In the genomic region with DNA sequence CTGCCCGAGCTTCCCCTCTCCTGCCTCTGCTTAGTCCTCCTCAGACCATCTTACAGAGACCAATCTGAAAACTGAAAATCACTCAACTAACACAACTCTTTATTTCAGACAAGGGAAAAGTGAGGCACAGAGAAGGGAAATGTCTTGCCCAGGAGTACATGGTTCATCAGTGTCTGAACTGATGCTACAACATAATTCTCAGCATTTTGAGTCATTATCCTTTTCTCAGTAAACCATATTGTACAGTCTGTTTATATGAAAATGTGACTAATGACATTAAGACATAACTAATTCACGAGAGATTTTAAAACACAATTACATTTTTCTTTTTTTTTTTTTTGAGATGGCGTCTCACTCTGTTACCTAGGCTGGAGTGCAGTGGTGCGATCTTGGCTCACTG, we compare ENCODE assay signal across 25 cellular contexts.
"Had no signal": no experiment of that assay in that cellular context is flagged by ENCODE, and none has a peak within 500 bp of the region (broad histone marks: within the 10 kb centered on the region; RNA-seq: fewer than 3 reads in every experiment).

No MANE protein-coding gene starts in this region.

- H3K36me3 ChIP-seq: ovary, uterus had no signal

- H3K4me3 Mint-ChIP-seq: endodermal cell; natural killer cell; stimulated activated memory B cell treated with anti-CD40 and anti-IgM and Interleukin-4, amounts not matched to agents 10 μg/mL and 1 μg/mL and 100 μg/mL, for 72 hours had no signal

- H3K27me3 Mint-ChIP-seq: stimulated activated memory B cell treated with anti-CD40 and anti-IgM and Interleukin-4, amounts not matched to agents 10 μg/mL and 1 μg/mL and 100 μg/mL, for 72 hours had no signal

- H3K4me1 ChIP-seq: esophagus muscularis mucosa, foreskin keratinocyte, gastroesophageal sphincter, heart left ventricle, psoas muscle, sigmoid colon, suprapubic skin, transverse colon, upper lobe of right lung, uterus had no signal

- H3K4me1 Mint-ChIP-seq: endodermal cell, natural killer cell had no signal

- DNase-seq: effector CD8-positive, alpha-beta T cell; endodermal cell; foreskin keratinocyte; heart left ventricle; kidney; natural killer cell; occipital lobe; ovary; posterior cingulate gyrus; psoas muscle; right cardiac atrium; sigmoid colon; stimulated activated CD4-positive, alpha-beta T cell treated with anti-CD3 and anti-CD28 coated beads, Interleukin-2, amount 100 ng/mL, for 24 hours; stimulated activated CD4-positive, alpha-beta T cell treated with anti-CD3 and anti-CD28 coated beads, Interleukin-4, amount 100 ng/mL, for 24 hours; stimulated activated naive CD8-positive, alpha-beta T cell treated with anti-CD3 and anti-CD28 coated beads, Interleukin-15, Interleukin-2, amounts not matched to agents 100 U/mL and 50 U/mL, for 24 hours; transverse colon; upper lobe of right lung; uterus had no signal

- ATAC-seq: foreskin keratinocyte; gastroesophageal sphincter; heart left ventricle; left lobe of liver; natural killer cell; psoas muscle; right cardiac atrium; stimulated activated memory B cell treated with anti-CD40 and anti-IgM and Interleukin-4, amounts not matched to agents 10 μg/mL and 1 μg/mL and 100 μg/mL, for 72 hours; stimulated activated naive CD8-positive, alpha-beta T cell treated with anti-CD3 and anti-CD28 coated beads, Interleukin-15, Interleukin-2, amounts not matched to agents 100 U/mL and 50 U/mL, for 24 hours; upper lobe of right lung had no signal

- H3K79me2 ChIP-seq: hepatocyte had no signal

- H3K4me2 ChIP-seq: hepatocyte had no signal

- H3K4me3 ChIP-seq: esophagus muscularis mucosa, gastroesophageal sphincter, heart left ventricle, hepatocyte, lung, ovary, psoas muscle, sigmoid colon, suprapubic skin, transverse colon, upper lobe of right lung, uterus had no signal

- H3K9me3 Mint-ChIP-seq: endodermal cell; natural killer cell; stimulated activated memory B cell treated with anti-CD40 and anti-IgM and Interleukin-4, amounts not matched to agents 10 μg/mL and 1 μg/mL and 100 μg/mL, for 72 hours had no signal

- H3K27ac ChIP-seq: esophagus muscularis mucosa, foreskin keratinocyte, gastroesophageal sphincter, heart left ventricle, hepatocyte, ovary, psoas muscle, sigmoid colon, suprapubic skin, transverse colon, upper lobe of right lung, uterus had no signal

- H3K27me3 ChIP-seq: esophagus muscularis mucosa, foreskin keratinocyte, gastroesophageal sphincter, heart left ventricle, hepatocyte, ovary, sigmoid colon, suprapubic skin, transverse colon, upper lobe of right lung, uterus had no signal

- H3K27ac Mint-ChIP-seq: endodermal cell had no signal
